In the genomic region with DNA sequence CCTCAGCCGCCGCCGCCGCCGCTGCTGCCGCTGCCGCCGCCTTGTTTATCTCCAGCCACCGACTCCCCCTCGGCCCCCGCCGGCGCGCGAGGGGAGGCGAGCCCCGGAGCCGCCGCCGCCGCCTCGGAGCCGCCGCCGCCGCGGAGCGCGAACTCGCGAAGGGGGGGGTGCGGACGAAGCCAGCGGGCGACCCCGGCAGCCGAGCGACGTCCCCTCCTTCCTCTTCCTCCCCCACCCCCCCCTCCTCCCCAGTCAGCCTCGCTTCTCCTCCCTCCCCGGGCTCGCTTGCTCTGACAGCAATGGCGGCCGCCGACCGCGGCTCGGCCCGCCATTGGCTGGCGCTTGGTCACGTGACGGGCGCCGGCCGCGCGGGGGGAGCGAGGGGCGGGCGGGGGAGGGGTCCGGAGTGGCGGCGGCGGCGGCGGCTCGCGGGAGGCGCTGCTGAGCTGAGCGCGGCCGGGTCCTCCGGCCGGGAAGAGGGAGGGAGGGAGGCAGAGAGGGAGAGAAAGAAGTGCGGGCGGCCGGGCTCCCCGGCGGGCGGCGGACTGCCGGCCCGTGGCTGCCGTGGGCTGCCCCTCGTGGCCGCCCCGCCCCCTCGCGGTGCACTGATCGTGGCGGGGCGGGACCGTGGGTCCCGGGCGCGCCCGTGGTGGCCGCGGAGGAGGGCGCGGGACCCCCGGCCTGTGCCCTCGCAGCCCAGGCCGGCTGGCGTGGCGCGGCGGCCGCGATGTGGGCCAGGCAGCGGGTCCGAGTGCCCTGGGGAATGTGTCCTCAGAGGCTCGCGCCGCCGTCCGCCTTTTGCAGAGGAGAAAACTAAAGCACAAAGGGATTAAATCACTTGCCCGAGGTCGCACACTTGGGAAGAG, we compare ENCODE assay signal across 8 cellular contexts. TPM values are rescaled to one million over a fixed set of nuclear protein-coding genes. Genes with fewer than 3 reads are reported as not detected.
DNase-seq lines count a peak whose midpoint lies in the region; ATAC-seq and TF ChIP-seq lines count a peak whose summit lies in the region.

Gene MED13L, minus strand, starts transcription at position 301 of the 866 bp plus-strand sequence. CDS start 562 bp downstream, outside the sequence.

- peak within 1 kb of the TSS; percentile 75 for H3K27ac ChIP-seq in foreskin keratinocyte

- no peaks in the 10 kb centered on the region for H3K27me3 ChIP-seq in foreskin keratinocyte
- no peaks in the 10 kb centered on the region for H3K27me3 ChIP-seq in neuron (ENCODE audit: insufficient read depth, low read length)

- in situ Hi-C loops in SK-MEL-5 (cut with HindIII; ENCODE audit: low pct_unique_long_range_greater_than_20kb, low sequenced_read_pairs) = no loop called here

- TF ChIP-seq CTCF in LNCaP clone FGC (IDR thresholded peaks at IDR 0.05; ENCODE audit: control insufficient read depth, extremely low read depth, insufficient read depth) = peak; percentile 66
- peak; percentile 65 for TF ChIP-seq CTCF in foreskin keratinocyte (conservative IDR thresholded peaks at IDR 0.05)

- no peaks in the 10 kb centered on the region for H3K9me3 ChIP-seq in neuron (ENCODE audit: low read length)

- ATAC-seq in foreskin keratinocyte = peak; percentile 88

- DNase-seq in EL (peak; percentile 87), GOT3 (lab: John Stamatoyannopoulos, UW) (peak; percentile 65), LNCaP clone FGC (ENCODE audit: low read depth) (no peak), SK-MEL-5 (ENCODE audit: low read depth, low spot score) (peak; percentile 86), foreskin keratinocyte (peak in 1 of 2 donors; percentile 52), stromal cell of bone marrow (ENCODE audit: low read depth) (peak; percentile 81)
- DNase-seq in activated naive CD4-positive, alpha-beta T cell (lab: John Stamatoyannopoulos, UW) = peak; percentile 71 to 88 (median 76)

- no peaks in the 10 kb centered on the region for H3K36me3 ChIP-seq in neuron (ENCODE audit: insufficient read depth, low read length)

- H3K4me1 ChIP-seq in foreskin keratinocyte (peaks cover 23% of the 10 kb centered on the region), neuron (ENCODE audit: insufficient read depth, low read length) (peaks cover 22% of the 10 kb centered on the region)

- H3K4me3 ChIP-seq in LNCaP clone FGC (ENCODE audit: low read depth, low read length) (peak within 1 kb of the TSS; percentile 62), neuron (ENCODE audit: low read length) (peak within 1 kb of the TSS; percentile 99)

- H2AFZ ChIP-seq in neuron (ENCODE audit: low read depth, low read length) = peak within 1 kb of the TSS; percentile 81

RNA-seq across cellular contexts. Expression of gene MED13L, which starts in this region (rescaled TPM):
- total RNA-seq in SK-MEL-5 (2014; rRNA removed; shearing (Covaris generic)) = 41.3 and 58.4 TPM in 2 replicates
- 25.3 and 35.5 TPM in 2 replicates for polyA plus RNA-seq in SK-MEL-5 (2015; cell fraction: cytosol; rRNA removed)
- polyA plus RNA-seq in SK-MEL-5 (2015; cell fraction: nucleus; rRNA removed) = 69.8 and 72.9 TPM in 2 replicates
- 42.4 and 50.1 TPM in 2 replicates for total RNA-seq in foreskin keratinocyte
- polyA plus RNA-seq in foreskin keratinocyte = 4.6 and 5.3 TPM in 2 replicates
